ENCODE assay signal across 8 cellular contexts in genomic region chr5:172766287-172767104, GRCh38. TPM values are rescaled to one million over a fixed set of nuclear protein-coding genes. Genes with fewer than 3 reads are reported as not detected.
DNase-seq lines count a peak whose midpoint lies in the region; ATAC-seq and TF ChIP-seq lines count a peak whose summit lies in the region.

No MANE protein-coding gene starts in this region.

- H3K9me3 Mint-ChIP-seq in Caco-2 (ENCODE audit: unreplicated experiment): no peaks in the 10 kb centered on the region
- no peaks in the 10 kb centered on the region for H3K9me3 Mint-ChIP-seq in dendritic cell treated with granulocyte-macrophage colony-stimulating factor and Interleukin-4, amounts not matched to agents 40 ng/mL and 50 ng/mL, for 4 days
- H3K9me3 Mint-ChIP-seq in stimulated activated naive CD8-positive, alpha-beta T cell treated with anti-CD3 and anti-CD28 coated beads, Interleukin-15, amount 100 ng/mL, for 72 hours: no peaks in the 10 kb centered on the region

- peaks cover 73% of the 10 kb centered on the region for H3K36me3 Mint-ChIP-seq in Caco-2 (ENCODE audit: insufficient read depth, unreplicated experiment)
- peaks cover 53% of the 10 kb centered on the region for H3K36me3 Mint-ChIP-seq in dendritic cell treated with granulocyte-macrophage colony-stimulating factor and Interleukin-4, amounts not matched to agents 40 ng/mL and 50 ng/mL, for 4 days (ENCODE audit: low read depth)

- peak overlapping the region; percentile 96 for H3K27ac Mint-ChIP-seq in Caco-2 (ENCODE audit: unreplicated experiment)
- peak overlapping the region; percentile 100 for H3K27ac Mint-ChIP-seq in dendritic cell treated with granulocyte-macrophage colony-stimulating factor and Interleukin-4, amounts not matched to agents 40 ng/mL and 50 ng/mL, for 4 days
- H3K27ac Mint-ChIP-seq in stimulated activated naive CD8-positive, alpha-beta T cell treated with anti-CD3 and anti-CD28 coated beads, Interleukin-15, amount 100 ng/mL, for 72 hours: peak overlapping the region; percentile 77 to 89

- no TSS peak for BruUV-seq in Caco-2 (replicated peaks; lab: Mats Ljungman, UMichigan)

- TF ChIP-seq CTCF in Caco-2 (IDR thresholded peaks at IDR 0.05; ENCODE audit: insufficient read depth in 1 of 2, low read depth in 1 of 2, low read length in 1 of 2, severe bottlenecking in 1 of 2, unreplicated experiment in 1 of 2): no peak
- TF ChIP-seq CTCF in RWPE2 (IDR thresholded peaks at IDR 0.05; ENCODE audit: poor library complexity, severe bottlenecking): no peak
- no peak for TF ChIP-seq CTCF in right lobe of liver (IDR thresholded peaks at IDR 0.05)
- TF ChIP-seq CTCF in BE2C (IDR thresholded peaks at IDR 0.05; ENCODE audit: low read depth, low read length): no peak

- 17% methylated on average over 16 of the region's 16 CpGs for WGBS in right lobe of liver (ENCODE audit: insufficient coverage, low coverage, low lambda C conversion rate, missing lambda C conversion rate)

- POLR2A ChIA-PET in Caco-2 (lab: Charles Lee): no interaction called here

- H3K9me3 ChIP-seq in Caco-2 (no peaks in the 10 kb centered on the region), RWPE2 (ENCODE audit: severe bottlenecking) (no peaks in the 10 kb centered on the region), right lobe of liver (no peaks in the 10 kb centered on the region), BE2C (no peaks in the 10 kb centered on the region)

- CTCF ChIA-PET in Caco-2 (lab: Charles Lee): no interaction called here

- H3K4me3 ChIP-seq in Caco-2 (ENCODE audit: low read depth, low read length) (no peak overlapping the region), RWPE2 (ENCODE audit: severe bottlenecking) (peak overlapping the region; percentile 2), right lobe of liver (peak overlapping the region; percentile 0 to 94 (median 76)), BE2C (ENCODE audit: low read depth, low read length) (no peak overlapping the region)

- DNase-seq in Caco-2: no peak
- DNase-seq in RWPE2 (ENCODE audit: low spot score): no peak
- DNase-seq in right lobe of liver: peak; percentile 63 to 88 (median 82)
- DNase-seq in stimulated activated naive CD8-positive, alpha-beta T cell treated with anti-CD3 and anti-CD28 coated beads, Interleukin-15, amount 100 ng/mL, for 72 hours: no peak
- no peak for DNase-seq in BE2C
- DNase-seq in germinal center (ENCODE audit: low spot score): no peak
- no peak for DNase-seq in SW480 (ENCODE audit: low spot score)

- H3K4me1 ChIP-seq in Caco-2 (peaks cover 24% of the 10 kb centered on the region), RWPE2 (ENCODE audit: insufficient read depth, poor library complexity, severe bottlenecking) (peaks cover 29% of the 10 kb centered on the region), right lobe of liver (peaks cover 0 to 43% (median 4%) of the 10 kb centered on the region in 4 donors), BE2C (peaks cover 8% of the 10 kb centered on the region; the same call in 1 of the 2 replicates)

- intact Hi-C loops in Caco-2 (cut with micrococcal nuclease; ENCODE audit: unreplicated experiment) (no loop called here), right lobe of liver (cut with DNase I) (loop anchor here (5.0 kb wide), 1 partner anchor 49 kb away; no protein-coding TSS in a partner anchor)
- intact Hi-C loops in dendritic cell treated with granulocyte-macrophage colony-stimulating factor and Interleukin-4, amounts not matched to agents 40 ng/mL and 50 ng/mL, for 4 days (cut with micrococcal nuclease): no loop called here

- no peaks in the 10 kb centered on the region for H3K27me3 ChIP-seq in Caco-2 (replicated peaks; ENCODE audit: control insufficient read depth, insufficient read depth, low read length)
- H3K27me3 ChIP-seq in RWPE2 (ENCODE audit: insufficient read depth, poor library complexity, severe bottlenecking): no peaks in the 10 kb centered on the region
- no peaks in the 10 kb centered on the region for H3K27me3 ChIP-seq in right lobe of liver
- H3K27me3 ChIP-seq in BE2C: no peaks in the 10 kb centered on the region

- TF ChIP-seq POLR2A in right lobe of liver (IDR thresholded peaks at IDR 0.05): peak; percentile 35

- ATAC-seq in RWPE2 (ENCODE audit: low read depth) (peak; percentile 21), right lobe of liver (peak; percentile 6 to 40 (median 18))
- no peak for ATAC-seq in stimulated activated naive CD8-positive, alpha-beta T cell treated with anti-CD3 and anti-CD28 coated beads, Interleukin-15, amount 100 ng/mL, for 72 hours

- H3K27me3 Mint-ChIP-seq in Caco-2 (ENCODE audit: insufficient read depth, unreplicated experiment): no peaks in the 10 kb centered on the region
- H3K27me3 Mint-ChIP-seq in dendritic cell treated with granulocyte-macrophage colony-stimulating factor and Interleukin-4, amounts not matched to agents 40 ng/mL and 50 ng/mL, for 4 days: no peaks in the 10 kb centered on the region
- H3K27me3 Mint-ChIP-seq in stimulated activated naive CD8-positive, alpha-beta T cell treated with anti-CD3 and anti-CD28 coated beads, Interleukin-15, amount 100 ng/mL, for 72 hours: no peaks in the 10 kb centered on the region

- H3K27ac ChIP-seq in RWPE2 (ENCODE audit: poor library complexity, severe bottlenecking) (peak overlapping the region; percentile 95), right lobe of liver (peak overlapping the region; percentile 99 to 100 (median 99))

- H3K4me1 Mint-ChIP-seq in Caco-2 (ENCODE audit: low read depth, unreplicated experiment): peaks cover 28% of the 10 kb centered on the region
- peaks cover 58% of the 10 kb centered on the region for H3K4me1 Mint-ChIP-seq in dendritic cell treated with granulocyte-macrophage colony-stimulating factor and Interleukin-4, amounts not matched to agents 40 ng/mL and 50 ng/mL, for 4 days (ENCODE audit: low read depth)
- peaks cover 52% of the 10 kb centered on the region for H3K4me1 Mint-ChIP-seq in stimulated activated naive CD8-positive, alpha-beta T cell treated with anti-CD3 and anti-CD28 coated beads, Interleukin-15, amount 100 ng/mL, for 72 hours

- H3K36me3 ChIP-seq in Caco-2 (ENCODE audit: control insufficient read depth, insufficient read depth, low read length): peaks cover 5% of the 10 kb centered on the region; the same call in 1 of the 2 replicates
- peaks cover 32% of the 10 kb centered on the region for H3K36me3 ChIP-seq in RWPE2 (ENCODE audit: low read depth)
- H3K36me3 ChIP-seq in right lobe of liver: peaks cover 9 to 34% (median 25%) of the 10 kb centered on the region in 4 donors
- H3K36me3 ChIP-seq in BE2C: peaks cover 23% of the 10 kb centered on the region

- peak overlapping the region; percentile 76 for H3K4me3 Mint-ChIP-seq in Caco-2 (ENCODE audit: unreplicated experiment)
- H3K4me3 Mint-ChIP-seq in dendritic cell treated with granulocyte-macrophage colony-stimulating factor and Interleukin-4, amounts not matched to agents 40 ng/mL and 50 ng/mL, for 4 days: peak overlapping the region; percentile 32
- H3K4me3 Mint-ChIP-seq in stimulated activated naive CD8-positive, alpha-beta T cell treated with anti-CD3 and anti-CD28 coated beads, Interleukin-15, amount 100 ng/mL, for 72 hours: no peak overlapping the region

RNA-seq across cellular contexts. Expression of gene DUSP1, which starts 4.5 kb away (rescaled TPM):
- total RNA-seq in Caco-2 (2022): 28.3 and 29.2 TPM in 2 replicates
- 100 to 1,000 TPM; 106 to 407 (median 232) TPM for total RNA-seq in right lobe of liver
- polyA plus RNA-seq in BE2C (2012; ENCODE audit: insufficient read depth, insufficient read length, low read depth): 19.5 TPM

Comparison
In these comparisons a context has a peak if more than half of its experiments do, and no peak if none do; other contexts are left out.
1. DNase-seq: peak in right lobe of liver (3 of 3); none in Caco-2 (0 of 2), RWPE2 (single experiment), stimulated activated naive CD8-positive, alpha-beta T cell treated with anti-CD3 and anti-CD28 coated beads, Interleukin-15, amount 100 ng/mL, for 72 hours (0 of 2), BE2C (single experiment), germinal center (single experiment) and SW480 (single experiment).
2. H3K4me3 ChIP-seq: peak in RWPE2 (single experiment) and right lobe of liver (3 of 3); none in Caco-2 (single experiment) and BE2C (single experiment).
3. H3K4me3 Mint-ChIP-seq: peak in Caco-2 (single experiment) and dendritic cell treated with granulocyte-macrophage colony-stimulating factor and Interleukin-4, amounts not matched to agents 40 ng/mL and 50 ng/mL, for 4 days (single experiment); none in stimulated activated naive CD8-positive, alpha-beta T cell treated with anti-CD3 and anti-CD28 coated beads, Interleukin-15, amount 100 ng/mL, for 72 hours (0 of 2).
4. intact Hi-C loops: an anchor here in right lobe of liver (5.0 kb wide); none called in Caco-2 and dendritic cell treated with granulocyte-macrophage colony-stimulating factor and Interleukin-4, amounts not matched to agents 40 ng/mL and 50 ng/mL, for 4 days.
5. Peak in every context shown above with its lines, with median percentiles within 50 percentile points of each other: H3K27ac Mint-ChIP-seq.